26 cellular contexts compared by ENCODE assay signal in genomic region chr7:128679920-128680319, GRCh38. TPM values are rescaled to one million over a fixed set of nuclear protein-coding genes. Genes with fewer than 3 reads are reported as not detected.
A peak's percentile ranks its signal among the peaks of the same experiment; 100 is the strongest.
DNase-seq lines count a peak whose midpoint lies in the region; ATAC-seq, FAIRE-seq and TF ChIP-seq lines count a peak whose summit lies in the region.
"Had no signal": no experiment of that assay in that cellular context is flagged by ENCODE, and none has a peak within 500 bp of the region (broad histone marks: within the 10 kb centered on the region; RNA-seq: fewer than 3 reads in every experiment).

No MANE protein-coding gene starts in this region.

- H3K36me3 Mint-ChIP-seq in stimulated activated effector memory CD8-positive, alpha-beta T cell treated with anti-CD3 and anti-CD28 coated beads, Interleukin-12 subunit alpha, Interleukin-12 subunit beta, amount 100 ng/mL, for 72 hours: no peaks in the 10 kb centered on the region
- H3K36me3 Mint-ChIP-seq: CD8-positive, alpha-beta T cell had no signal

- no peak for ATAC-seq in stimulated activated effector memory CD8-positive, alpha-beta T cell treated with anti-CD3 and anti-CD28 coated beads, Interleukin-12 subunit alpha, Interleukin-12 subunit beta, amount 100 ng/mL, for 72 hours
- ATAC-seq in GM18517 (IDR thresholded peaks at IDR 0.05; ENCODE audit: unreplicated experiment): no peak
- ATAC-seq in heart left ventricle: no peak
- no peak for ATAC-seq in HG02759 (IDR thresholded peaks at IDR 0.05; ENCODE audit: unreplicated experiment)
- ATAC-seq: CD8-positive, alpha-beta T cell had no signal

- no peak for TF ChIP-seq POLR2A in GM12891 (IDR thresholded peaks at IDR 0.05; ENCODE audit: low read depth, low read length)
- TF ChIP-seq POLR2A in heart left ventricle (IDR thresholded peaks at IDR 0.05): no peak

- H3K36me3 ChIP-seq in heart left ventricle: peaks cover 0 to 23% (median 14%) of the 10 kb centered on the region in 9 donors
- H3K36me3 ChIP-seq: SJSA1 had no signal

- H3K4me3 Mint-ChIP-seq in stimulated activated effector memory CD8-positive, alpha-beta T cell treated with anti-CD3 and anti-CD28 coated beads, Interleukin-12 subunit alpha, Interleukin-12 subunit beta, amount 100 ng/mL, for 72 hours: no peak overlapping the region
- H3K4me3 Mint-ChIP-seq: CD8-positive, alpha-beta T cell had no signal

- peak overlapping the region; percentile 26 for H3K27ac Mint-ChIP-seq in stimulated activated effector memory CD8-positive, alpha-beta T cell treated with anti-CD3 and anti-CD28 coated beads, Interleukin-12 subunit alpha, Interleukin-12 subunit beta, amount 100 ng/mL, for 72 hours
- H3K27ac Mint-ChIP-seq: CD8-positive, alpha-beta T cell had no signal

- H3K4me3 ChIP-seq in heart left ventricle: no peak overlapping the region
- H3K4me3 ChIP-seq: BLaER1 treated with 17β-estradiol and CSF1 and Interleukin-3, amounts not matched to agents 10 nM and 100 nM; SJSA1 had no signal

- no peaks in the 10 kb centered on the region for H3K4me1 ChIP-seq in heart left ventricle
- H3K4me1 ChIP-seq: BLaER1 treated with 17β-estradiol and CSF1 and Interleukin-3, amounts not matched to agents 10 nM and 100 nM; Caco-2; SJSA1 had no signal

- FAIRE-seq in GM12891 (lab: Jason Lieb, UNC): no peak
- FAIRE-seq: A204.1, G401.6, H54 had no signal

- H3K27ac ChIP-seq in heart left ventricle (no peak overlapping the region), substantia nigra (ENCODE audit: low read depth, low read length, poor library complexity, severe bottlenecking) (no peak overlapping the region)
- H3K27ac ChIP-seq: BLaER1 treated with 17β-estradiol and CSF1 and Interleukin-3, amounts not matched to agents 10 nM and 100 nM; SJSA1 had no signal

- no peak for TF ChIP-seq CTCF in heart left ventricle (IDR thresholded peaks at IDR 0.05)

- DNase-seq in GM12891 (ENCODE audit: insufficient read length, low spot score) (no peak), GM19238 (ENCODE audit: insufficient read length, low spot score) (peak; percentile 28), MV-4-11 (lab: John Stamatoyannopoulos, UW) (peak; percentile 2), heart left ventricle (no peak), substantia nigra (lab: John Stamatoyannopoulos, UW) (no peak)
- DNase-seq in stimulated activated effector memory CD8-positive, alpha-beta T cell treated with anti-CD3 and anti-CD28 coated beads, Interleukin-12 subunit alpha, Interleukin-12 subunit beta, amount 100 ng/mL, for 72 hours (ENCODE audit: low spot score in 2 of 2): no peak
- DNase-seq: Caco-2; CD8-positive, alpha-beta T cell; Karpas-422; NCI-H1105; NCI-H1436 treated with DMSO at 0.1 percent for 48 hours; NCI-H1930; NCI-H2107; NCI-H446; NCI-H526; NCI-H82; Right ventricle myocardium superior; RPMI8226; T-helper 2 cell had no signal

- no peaks in the 10 kb centered on the region for H3K9me3 ChIP-seq in heart left ventricle
- H3K9me3 ChIP-seq: BLaER1 treated with 17β-estradiol and CSF1 and Interleukin-3, amounts not matched to agents 10 nM and 100 nM; Caco-2; SJSA1 had no signal

- no peaks in the 10 kb centered on the region for H3K9me3 Mint-ChIP-seq in stimulated activated effector memory CD8-positive, alpha-beta T cell treated with anti-CD3 and anti-CD28 coated beads, Interleukin-12 subunit alpha, Interleukin-12 subunit beta, amount 100 ng/mL, for 72 hours
- H3K9me3 Mint-ChIP-seq: CD8-positive, alpha-beta T cell had no signal

- intact Hi-C loops in heart left ventricle (cut with DNase I): loop anchor here in 1 of 10 donors (10.0 kb wide), 1 partner anchor 195 kb away; no protein-coding TSS in a partner anchor

- WGBS in heart left ventricle, 4 donors: 87 to 91% (median 91%) methylated on average over 6 of the region's 6 CpGs

- no peaks in the 10 kb centered on the region for H3K27me3 ChIP-seq in heart left ventricle
- H3K27me3 ChIP-seq: BLaER1 treated with 17β-estradiol and CSF1 and Interleukin-3, amounts not matched to agents 10 nM and 100 nM; SJSA1 had no signal

- no peaks in the 10 kb centered on the region for H3K4me1 Mint-ChIP-seq in stimulated activated effector memory CD8-positive, alpha-beta T cell treated with anti-CD3 and anti-CD28 coated beads, Interleukin-12 subunit alpha, Interleukin-12 subunit beta, amount 100 ng/mL, for 72 hours

TF ChIP-seq in GM12891, 5 proteins besides CTCF, POLR2A, EP300 and RAD21:
- no peak for TF ChIP-seq PAX5 (IDR thresholded peaks at IDR 0.05; ENCODE audit: insufficient read depth, low read length, severe bottlenecking)
- peak; percentile 82 for TF ChIP-seq SPI1 (IDR thresholded peaks at IDR 0.05; ENCODE audit: low read depth, low read length)
- TF ChIP-seq POU2F2 (IDR thresholded peaks at IDR 0.05; ENCODE audit: low read depth, low read length): no peak
- TF ChIP-seq TAF1 (IDR thresholded peaks at IDR 0.05; ENCODE audit: low read depth, low read length): no peak

RNA-seq across cellular contexts. Expression of gene GARIN1A, which starts 7.8 kb away (rescaled TPM):
- 0.28 TPM for polyA plus RNA-seq in GM12891 (2012; ENCODE audit: low read depth, missing spikeins)
- 1 to 10 TPM in 7 of 9 donors, under 1 TPM in 2; 0.31 to 4.0 (median 2.1) TPM for total RNA-seq in heart left ventricle
- polyA plus RNA-seq in heart left ventricle: 1 to 10 TPM in 1 of 2 donors, under 1 TPM in 1; 0.57 to 4.6 TPM

RNA-seq across cellular contexts. Expression of gene CALU, which starts 59.2 kb away (rescaled TPM):
- polyA plus RNA-seq in GM12891 (2012; ENCODE audit: low read depth, missing spikeins): 22.9 TPM
- 100 to 1,000 TPM; 172 to 689 (median 257) TPM for total RNA-seq in heart left ventricle
- 100 to 1,000 TPM in 1 of 2 donors, 10 to 100 TPM in 1; 51.4 to 634 TPM for polyA plus RNA-seq in heart left ventricle

Comparison
In these comparisons a context has a peak if more than half of its experiments do, and no peak if none do; other contexts are left out.
1. DNase-seq: peak in GM19238 (single experiment) and MV-4-11 (single experiment); none in GM12891 (single experiment), stimulated activated effector memory CD8-positive, alpha-beta T cell treated with anti-CD3 and anti-CD28 coated beads, Interleukin-12 subunit alpha, Interleukin-12 subunit beta, amount 100 ng/mL, for 72 hours (0 of 2), heart left ventricle (0 of 5) and substantia nigra (0 of 49).